17 cellular contexts compared by ENCODE assay signal in the genomic region with DNA sequence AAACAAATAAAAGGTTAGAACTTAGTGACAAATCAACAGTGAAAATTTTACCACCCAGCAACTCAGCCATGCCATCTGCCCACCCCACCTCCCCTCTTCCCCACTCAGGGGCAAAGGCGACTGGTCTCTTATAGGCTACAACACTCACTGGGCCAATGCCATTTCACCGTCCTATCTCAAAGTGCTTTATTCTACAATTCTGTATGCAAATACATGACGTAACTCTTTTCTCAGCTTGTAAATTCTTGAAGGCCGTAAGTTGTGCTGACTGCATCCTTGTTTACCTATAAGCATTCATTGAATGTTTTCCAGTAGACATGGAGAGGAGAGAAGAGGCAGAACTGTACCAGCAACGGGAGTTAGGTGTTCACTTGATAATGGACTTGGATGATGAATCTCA. TPM values are rescaled to one million over a fixed set of nuclear protein-coding genes. Genes with fewer than 3 reads are reported as not detected.
DNase-seq lines count a peak whose midpoint lies in the region; ATAC-seq and TF ChIP-seq lines count a peak whose summit lies in the region.
"Had no signal": no experiment of that assay in that cellular context is flagged by ENCODE, and none has a peak within 500 bp of the region (broad histone marks: within the 10 kb centered on the region; RNA-seq: fewer than 3 reads in every experiment).

No MANE protein-coding gene starts in this region.

- H3K9me2 ChIP-seq in PC-3 (replicated peaks; ENCODE audit: low read length) (no peaks in the 10 kb centered on the region), hepatocyte (replicated peaks; ENCODE audit: insufficient read depth) (no peaks in the 10 kb centered on the region)

- H3K4me3 ChIP-seq in HUES48 (ENCODE audit: low read depth, low read length) (no peak overlapping the region), PC-3 (ENCODE audit: low read length) (no peak overlapping the region), hepatocyte (no peak overlapping the region)
- no peak overlapping the region for H3K4me3 ChIP-seq in CD4-positive, alpha-beta memory T cell (ENCODE audit: low read length in 2 of 2)
- H3K4me3 ChIP-seq: K562, SJSA1 had no signal

- H3K27ac ChIP-seq in HUES48 (ENCODE audit: low read depth, low read length) (peak overlapping the region; percentile 2), PC-3 (ENCODE audit: low read length) (no peak overlapping the region), hepatocyte (peak overlapping the region; percentile 34)
- H3K27ac ChIP-seq in CD4-positive, alpha-beta memory T cell (ENCODE audit: low read depth, low read length) = no peak overlapping the region
- H3K27ac ChIP-seq: SJSA1 had no signal

- H3K4me1 ChIP-seq in HUES48 (ENCODE audit: control insufficient read depth, insufficient read depth, low read length) = peaks cover 26% of the 10 kb centered on the region
- H3K4me1 ChIP-seq in PC-3 (ENCODE audit: insufficient read depth, low read length) = no peaks in the 10 kb centered on the region
- H3K4me1 ChIP-seq in hepatocyte (ENCODE audit: insufficient read depth) = peaks cover 7% of the 10 kb centered on the region
- H3K4me1 ChIP-seq in CD4-positive, alpha-beta memory T cell (ENCODE audit: insufficient read depth, low read length) = no peaks in the 10 kb centered on the region
- H3K4me1 ChIP-seq: SJSA1 had no signal

- ATAC-seq in PC-3 = no peak
- no peak for ATAC-seq in GM21528 (IDR thresholded peaks at IDR 0.05; ENCODE audit: low FRiP score, unreplicated experiment)
- ATAC-seq: K562, Panc1 had no signal

- H3K9me3 ChIP-seq in HUES48 (ENCODE audit: control insufficient read depth, insufficient read depth, low read length) = no peaks in the 10 kb centered on the region
- H3K9me3 ChIP-seq in PC-3 (ENCODE audit: low read length) = no peaks in the 10 kb centered on the region
- no peaks in the 10 kb centered on the region for H3K9me3 ChIP-seq in hepatocyte (ENCODE audit: low read depth)
- no peaks in the 10 kb centered on the region for H3K9me3 ChIP-seq in CD4-positive, alpha-beta memory T cell (ENCODE audit: control insufficient read depth in 1 of 2, low read length in 2 of 2)
- H3K9me3 ChIP-seq: SJSA1 had no signal

- H3K4me3 Mint-ChIP-seq in neural crest cell = peak overlapping the region; percentile 75
- H3K4me3 Mint-ChIP-seq in CD4-positive, alpha-beta memory T cell = no peak overlapping the region

- no peaks in the 10 kb centered on the region for H4K20me1 ChIP-seq in PC-3 (ENCODE audit: low read length)
- H4K20me1 ChIP-seq in hepatocyte (ENCODE audit: insufficient read depth, poor library complexity, severe bottlenecking) = no peaks in the 10 kb centered on the region

- no peaks in the 10 kb centered on the region for H3K79me2 ChIP-seq in PC-3 (ENCODE audit: low read length)
- H3K79me2 ChIP-seq in hepatocyte = no peaks in the 10 kb centered on the region

- CTCF ChIA-PET in PC-3 (lab: Charles Lee) = no interaction called here
- CTCF ChIA-PET in CD4-positive, alpha-beta memory T cell (lab: Charles Lee; ENCODE audit: partially characterized antibody) = no interaction called here

- BruUV-seq in PC-3 (replicated peaks; lab: Mats Ljungman, UMichigan) = no TSS peak

- H3K27me3 ChIP-seq in HUES48 (ENCODE audit: control insufficient read depth, insufficient read depth, low read length) (no peaks in the 10 kb centered on the region), PC-3 (ENCODE audit: low read length) (no peaks in the 10 kb centered on the region), hepatocyte (no peaks in the 10 kb centered on the region)
- no peaks in the 10 kb centered on the region for H3K27me3 ChIP-seq in CD4-positive, alpha-beta memory T cell (ENCODE audit: insufficient read depth, low read length)
- H3K27me3 ChIP-seq: SJSA1 had no signal

- POLR2A ChIA-PET in PC-3 (lab: Charles Lee; ENCODE audit: unreplicated experiment) = no interaction called here
- POLR2A ChIA-PET in CD4-positive, alpha-beta memory T cell (lab: Charles Lee; ENCODE audit: partially characterized antibody) = no interaction called here

- no peaks in the 10 kb centered on the region for H3K36me3 Mint-ChIP-seq in neural crest cell (ENCODE audit: low read depth)
- H3K36me3 Mint-ChIP-seq in CD4-positive, alpha-beta memory T cell = no peaks in the 10 kb centered on the region

- H3K36me3 ChIP-seq in HUES48 (ENCODE audit: control insufficient read depth, insufficient read depth, low read length) (no peaks in the 10 kb centered on the region), PC-3 (ENCODE audit: low read depth, low read length) (no peaks in the 10 kb centered on the region), hepatocyte (replicated peaks; ENCODE audit: insufficient read depth, low read depth) (no peaks in the 10 kb centered on the region)
- H3K36me3 ChIP-seq in CD4-positive, alpha-beta memory T cell (ENCODE audit: insufficient read depth, low read length) = no peaks in the 10 kb centered on the region
- H3K36me3 ChIP-seq: SJSA1 had no signal

- peak; percentile 3 for DNase-seq in PC-3
- DNase-seq in hepatocyte (ENCODE audit: low spot score) = no peak
- DNase-seq in neural crest cell (ENCODE audit: low read depth, low spot score) = no peak
- no peak for DNase-seq in CD4-positive, alpha-beta memory T cell
- DNase-seq in AG08395 (ENCODE audit: low spot score) = no peak
- DNase-seq in activated naive CD4-positive, alpha-beta T cell treated with Interleukin-2 at 50 U/mL for 16 hours = no peak
- DNase-seq: C1 segment of cervical spinal cord, DMS79, NCI-H1417, NCI-H187, NCI-H2227 treated with DMSO at 0.1 percent for 48 hours, NCI-H510A treated with DMSO at 0.1 percent for 48 hours had no signal

- no peaks in the 10 kb centered on the region for H3F3A ChIP-seq in PC-3 (ENCODE audit: low read length, unreplicated experiment)

- no peaks in the 10 kb centered on the region for H3K9me3 Mint-ChIP-seq in neural crest cell
- H3K9me3 Mint-ChIP-seq in CD4-positive, alpha-beta memory T cell = no peaks in the 10 kb centered on the region

- 67% methylated on average over 5 of the region's 5 CpGs for whole genome bisulfite sequencing in hepatocyte (ENCODE audit: low lambda C conversion rate, missing lambda C conversion rate)

- peaks cover 50% of the 10 kb centered on the region for H3K4me1 Mint-ChIP-seq in neural crest cell
- H3K4me1 Mint-ChIP-seq in CD4-positive, alpha-beta memory T cell = no peaks in the 10 kb centered on the region

- TF ChIP-seq CTCF in PC-3 (conservative IDR thresholded peaks at IDR 0.05; ENCODE audit: low read depth, low read length) (no peak), hepatocyte (IDR thresholded peaks at IDR 0.05; ENCODE audit: poor library complexity) (no peak), neural crest cell (conservative IDR thresholded peaks at IDR 0.05) (no peak)

- H3K4me2 ChIP-seq in PC-3 (ENCODE audit: low read length) (no peak overlapping the region), hepatocyte (no peak overlapping the region)

- no peak overlapping the region for H3K9ac ChIP-seq in HUES48 (ENCODE audit: low read depth, low read length)
- H3K9ac ChIP-seq in PC-3 (ENCODE audit: low read length) = no peak overlapping the region

- H3K27ac Mint-ChIP-seq in neural crest cell (ENCODE audit: unreplicated experiment) = no peak overlapping the region
- H3K27ac Mint-ChIP-seq in CD4-positive, alpha-beta memory T cell = no peak overlapping the region

- H3K27me3 Mint-ChIP-seq in neural crest cell (ENCODE audit: low read depth) = no peaks in the 10 kb centered on the region
- H3K27me3 Mint-ChIP-seq in CD4-positive, alpha-beta memory T cell = peaks cover 0 to 2% of the 10 kb centered on the region in 2 donors

- intact Hi-C loops in PC-3 (cut with micrococcal nuclease) = no loop called here
- intact Hi-C loops in CD4-positive, alpha-beta memory T cell (cut with micrococcal nuclease) = no loop called here

- H2AFZ ChIP-seq in PC-3 (ENCODE audit: low read length) = no peak overlapping the region
- H2AFZ ChIP-seq in hepatocyte = no peak overlapping the region

RNA-seq across cellular contexts. Expression of a gene that starts 15.6 kb away (rescaled TPM):
- total RNA-seq in PC-3 (2014; rRNA removed) (not detected in 2 replicates), hepatocyte (13.6 and 17.8 TPM in 2 replicates), neural crest cell (0.86 and 1.2 TPM in 2 replicates)
- 4.9 and 7.5 TPM in 2 replicates for polyA plus RNA-seq in hepatocyte
- total RNA-seq in CD4-positive, alpha-beta memory T cell = 1 to 10 TPM; 1.9 TPM
- 1 to 10 TPM in 1 of 2 donors, under 1 TPM in 1; 0.41 to 1.1 TPM for polyA plus RNA-seq in CD4-positive, alpha-beta memory T cell
- total RNA-seq: K562, SJSA1 had no signal
- polyA plus RNA-seq: K562 had no signal

Comparison
In these comparisons a context has a peak if more than half of its experiments do, and no peak if none do; other contexts are left out.
1. H3K27ac ChIP-seq: peak in HUES48 (single experiment) and hepatocyte (single experiment); none in PC-3 (single experiment) and CD4-positive, alpha-beta memory T cell (single experiment).